21 cellular contexts compared by ENCODE assay signal in the genomic region with DNA sequence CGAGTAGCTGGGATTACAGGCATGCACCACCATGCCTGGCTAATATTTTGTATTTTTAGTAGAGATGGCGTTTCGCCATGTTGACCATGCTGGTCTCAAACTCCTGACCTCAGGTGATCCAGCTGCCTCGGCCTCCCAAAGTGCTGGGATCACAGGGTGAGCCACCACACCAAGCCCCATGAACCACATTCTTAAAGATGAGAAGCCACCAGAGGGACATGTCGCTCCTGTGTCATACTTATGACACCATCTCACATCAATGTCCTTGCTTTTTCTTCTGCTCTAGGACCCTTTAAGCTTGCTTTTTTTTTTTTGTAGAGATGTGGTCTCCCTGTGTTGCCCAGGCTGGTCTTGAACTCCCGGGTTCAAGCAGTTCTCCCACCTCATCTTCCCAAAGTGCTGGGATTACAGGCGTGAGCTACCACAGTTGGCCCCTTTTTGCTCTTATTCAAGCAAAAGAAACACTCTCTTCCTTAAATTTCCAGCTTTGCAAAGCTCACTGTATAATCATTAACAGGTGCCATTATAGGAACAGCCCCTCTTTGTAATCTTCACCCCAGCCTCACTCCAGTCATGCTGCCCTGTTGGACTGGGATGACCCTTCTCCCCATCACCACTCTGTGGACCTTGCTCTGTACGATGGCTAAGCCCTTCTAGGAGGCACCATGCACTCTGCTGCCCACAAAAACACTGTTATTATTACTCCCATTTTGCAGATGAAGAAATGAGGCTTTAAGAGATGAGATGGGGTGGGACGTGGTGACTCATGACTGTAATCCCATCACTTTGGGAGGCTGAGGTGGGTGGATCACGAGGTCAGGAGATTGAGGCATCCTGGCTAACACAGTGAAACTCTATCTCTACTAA. TPM values are rescaled to one million over a fixed set of nuclear protein-coding genes. Genes with fewer than 3 reads are reported as not detected.
"Had no signal": no experiment of that assay in that cellular context is flagged by ENCODE, and none has a peak within 500 bp of the region (broad histone marks: within the 10 kb centered on the region; RNA-seq: fewer than 3 reads in every experiment).

No MANE protein-coding gene starts in this region.

- ATAC-seq: SK-N-SH treated with all-trans-retinoic acid at 6 μM for 48 hours had no signal

- DNase-seq: KBM-7, MV-4-11, NCI-H1048, NCI-H1105, NCI-H1417, NCI-H1436 treated with DMSO at 0.1 percent for 48 hours, NCI-H1694, NCI-H187 treated with DMSO at 0.1 percent for 48 hours, NCI-H2029 treated with DMSO at 0.1 percent for 48 hours, NCI-H226, NCI-H446, NCI-H510A, NCI-H524 treated with DMSO at 0.1 percent for 48 hours, NCI-H69, NCI-H774, RPMI8226, SHP77 had no signal

- FAIRE-seq: RCC 7860 had no signal

RNA-seq across cellular contexts. Expression of gene KCNG3, which starts 10.8 kb away (rescaled TPM):
- total RNA-seq: LHCN-M2, MCF 10A had no signal
